Comparison of ENCODE assay signal across 16 cellular contexts in the genomic region with DNA sequence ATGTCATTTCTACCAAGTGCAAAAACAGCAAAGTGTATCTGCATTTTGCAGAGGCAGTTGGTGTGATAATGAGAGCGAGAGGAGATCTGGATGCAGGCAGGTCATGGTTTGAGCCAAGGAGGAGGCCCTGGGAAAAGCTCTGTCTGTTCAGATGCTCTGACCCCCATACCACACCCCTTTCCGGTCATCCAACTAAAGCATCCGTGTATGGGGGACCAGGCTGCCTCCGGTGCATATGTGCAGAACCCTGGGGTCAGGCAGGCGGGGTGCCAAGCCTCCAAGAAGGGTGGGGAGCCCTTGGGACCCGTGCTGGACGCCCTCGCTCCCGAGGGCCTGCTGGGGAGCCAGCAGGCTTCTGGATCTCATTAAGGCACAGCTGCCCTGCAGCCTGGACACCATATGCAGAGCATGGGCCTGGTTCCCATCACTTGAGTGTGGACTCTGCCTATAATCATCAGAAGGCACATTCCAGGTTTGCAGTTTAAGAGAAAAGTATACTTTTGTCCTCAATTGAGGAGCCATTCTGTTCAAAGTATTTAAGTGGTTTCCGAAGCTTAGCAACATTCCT. TPM values are rescaled to one million over a fixed set of nuclear protein-coding genes. Genes with fewer than 3 reads are reported as not detected.
DNase-seq lines count a peak whose midpoint lies in the region; ATAC-seq and TF ChIP-seq lines count a peak whose summit lies in the region.
"Had no signal": no experiment of that assay in that cellular context is flagged by ENCODE, and none has a peak within 500 bp of the region (broad histone marks: within the 10 kb centered on the region; RNA-seq: fewer than 3 reads in every experiment).

No MANE protein-coding gene starts in this region.

- no peak for TF ChIP-seq CTCF in vagina (IDR thresholded peaks at IDR 0.05)

- H3K4me1 ChIP-seq in right cardiac atrium (ENCODE audit: control insufficient read depth, insufficient read depth, low read length) (peaks cover 3% of the 10 kb centered on the region), vagina (peaks cover 24% of the 10 kb centered on the region)

- no peaks in the 10 kb centered on the region for H3K9me3 ChIP-seq in right cardiac atrium (ENCODE audit: control insufficient read depth, low read length)
- no peaks in the 10 kb centered on the region for H3K9me3 ChIP-seq in vagina
- H3K9me3 ChIP-seq: ovary had no signal

- TF ChIP-seq POLR2A in vagina (IDR thresholded peaks at IDR 0.05), result no peak

- peak; percentile 87 for ATAC-seq in Right ventricle myocardium superior (ENCODE audit: poor library complexity)
- peak; percentile 17 to 62 for ATAC-seq in right cardiac atrium
- no peak for ATAC-seq in activated CD4-positive, CD25-positive, alpha-beta regulatory T cell treated with anti-CD3 and anti-CD28 coated beads, Interleukin-2, amount 50 U/mL, for 24 hours
- ATAC-seq in GM18873 (IDR thresholded peaks at IDR 0.05; ENCODE audit: low FRiP score, unreplicated experiment), result no peak
- ATAC-seq: activated T-cell treated with anti-CD3 and anti-CD28 coated beads, Interleukin-2, amount 50 U/mL, for 4 hours; stimulated activated memory B cell treated with anti-CD40 and anti-IgM and Interleukin-4, amounts not matched to agents 10 μg/mL and 1 μg/mL and 100 μg/mL, for 72 hours had no signal

- H3K4me3 ChIP-seq in right cardiac atrium (ENCODE audit: low read length) (no peak overlapping the region), vagina (no peak overlapping the region)
- H3K4me3 ChIP-seq: ovary, skin epidermis had no signal

- 75% methylated on average over 10 of the region's 10 CpGs for WGBS in right cardiac atrium

- DNase-seq in Right ventricle myocardium superior (peak; percentile 78), cardiac septum (ENCODE audit: low spot score) (no peak), cerebellum (ENCODE audit: low spot score) (peak; percentile 56), right cardiac atrium (peak in 2 of 3 donors; percentile 77 to 83), vagina (ENCODE audit: extremely low spot score in 2 of 2) (no peak), DMS53 (lab: John Stamatoyannopoulos, UW) (no peak)
- DNase-seq: activated CD4-positive, alpha-beta T cell treated with anti-CD3 and anti-CD28 coated beads, Interleukin-2, amount 10 ng/mL, durations not matched to agents 7 days and 5 days; activated naive CD8-positive, alpha-beta T cell treated with anti-CD3 and anti-CD28 coated beads for 36 hours; activated T-cell treated with anti-CD3 and anti-CD28 coated beads, Interleukin-2, amount 50 U/mL, for 4 hours; COR-L47; NCI-H1048; ovary had no signal

- H3K27me3 ChIP-seq in right cardiac atrium (ENCODE audit: control insufficient read depth, insufficient read depth), result no peaks in the 10 kb centered on the region
- H3K27me3 ChIP-seq in vagina, result no peaks in the 10 kb centered on the region
- H3K27me3 ChIP-seq: ovary had no signal

- H3K27ac ChIP-seq in right cardiac atrium (ENCODE audit: low read length) (no peak overlapping the region), vagina (peak overlapping the region; percentile 75)
- H3K27ac ChIP-seq: ovary had no signal

- no peaks in the 10 kb centered on the region for H3K36me3 ChIP-seq in vagina
- H3K36me3 ChIP-seq: ovary had no signal

- intact Hi-C loops in Right ventricle myocardium superior (cut with DNase I), result no loop called here
- intact Hi-C loops in cardiac septum (cut with DNase I), result no loop called here
- intact Hi-C loops in right cardiac atrium (cut with DNase I), result no loop called here
- intact Hi-C loops in vagina (cut with DNase I), result loop anchor here (10.0 kb wide), 1 partner anchor 657 kb away; no protein-coding TSS in a partner anchor

RNA-seq across cellular contexts. Expression of gene ALOX5AP, which starts 56.1 kb away (rescaled TPM):
- 8.4 TPM for total RNA-seq in Right ventricle myocardium superior
- 5.4 TPM for total RNA-seq in cardiac septum
- 2.8 TPM for total RNA-seq in cerebellum
- total RNA-seq in right cardiac atrium, result 10 to 100 TPM in 1 of 4 donors, 1 to 10 TPM in 3; 3.3 to 12.4 (median 8.2) TPM
- polyA plus RNA-seq in right cardiac atrium, result 1.9 TPM
- total RNA-seq in vagina, result 33.6 TPM

Comparison
In these comparisons a context has a peak if more than half of its experiments do, and no peak if none do; other contexts are left out.
1. DNase-seq: peak in Right ventricle myocardium superior (single experiment), cerebellum (single experiment) and right cardiac atrium (2 of 3); none in cardiac septum (single experiment), vagina (0 of 2) and DMS53 (single experiment).
2. ATAC-seq: peak in Right ventricle myocardium superior (single experiment) and right cardiac atrium (2 of 2); none in activated CD4-positive, CD25-positive, alpha-beta regulatory T cell treated with anti-CD3 and anti-CD28 coated beads, Interleukin-2, amount 50 U/mL, for 24 hours (0 of 2) and GM18873 (single experiment).